Comparison of ENCODE assay signal across 8 cellular contexts in the genomic region with DNA sequence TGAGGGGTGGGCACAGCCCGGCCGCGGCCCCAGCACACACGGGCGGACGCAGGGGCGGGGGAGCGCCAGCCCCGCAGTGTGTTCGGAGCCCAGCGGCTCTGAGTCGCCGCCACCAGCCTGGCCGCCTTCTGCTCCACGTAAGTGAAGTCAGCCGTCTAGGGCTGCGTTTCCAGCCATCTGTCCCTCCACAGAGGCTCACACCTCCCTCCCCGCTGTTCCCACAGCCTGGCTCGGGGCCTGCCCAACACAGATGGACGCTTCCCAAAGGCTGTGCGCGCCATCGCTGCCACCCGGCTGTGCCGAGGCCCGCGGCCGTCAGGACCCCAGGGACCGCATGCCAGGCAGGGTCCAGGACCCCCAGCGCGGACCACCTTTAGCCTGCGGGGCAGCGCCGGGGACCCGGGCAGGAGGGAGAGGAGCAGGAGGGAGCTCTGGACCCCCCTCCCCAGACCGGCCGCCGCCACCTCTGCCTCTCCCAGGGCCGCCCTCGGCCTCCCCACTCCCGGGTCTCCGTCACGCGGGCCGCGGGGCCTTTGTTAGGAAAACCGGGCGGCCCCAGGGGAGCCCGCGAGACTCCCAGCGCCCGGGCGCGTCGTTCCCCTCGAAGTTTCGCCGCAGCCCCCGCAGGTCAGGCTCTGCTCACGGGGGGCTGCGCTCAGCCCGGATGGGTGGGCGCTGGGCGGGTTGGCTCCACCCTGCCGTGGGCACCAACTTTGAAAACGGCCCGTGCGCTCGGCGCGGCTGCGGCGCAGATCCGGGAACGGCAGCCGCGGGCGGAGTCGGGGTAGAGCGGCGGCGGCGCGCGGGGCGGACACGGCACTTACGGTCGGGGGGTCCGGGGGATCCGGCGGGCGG. TPM values are rescaled to one million over a fixed set of nuclear protein-coding genes. Genes with fewer than 3 reads are reported as not detected.
DNase-seq lines count a peak whose midpoint lies in the region; ATAC-seq and TF ChIP-seq lines count a peak whose summit lies in the region.

No MANE protein-coding gene starts in this region.

- H3K27me3 ChIP-seq in naive thymus-derived CD4-positive, alpha-beta T cell (ENCODE audit: control insufficient read depth in 2 of 2, insufficient read depth in 2 of 2, low read length in 2 of 2), result peaks cover 0 to 22% of the 10 kb centered on the region in 2 donors

- no peaks in the 10 kb centered on the region for H3K36me3 ChIP-seq in naive thymus-derived CD4-positive, alpha-beta T cell (ENCODE audit: control insufficient read depth in 2 of 3, insufficient read depth in 3 of 3, low read length in 3 of 3)

- ATAC-seq in HG02678 (IDR thresholded peaks at IDR 0.05; ENCODE audit: unreplicated experiment) (peak; percentile 9), omental fat pad (ENCODE audit: low FRiP score) (no peak)
- peak; percentile 17 for ATAC-seq in naive thymus-derived CD4-positive, alpha-beta T cell

- no peak for TF ChIP-seq CTCF in CD14-positive monocyte (IDR thresholded peaks at IDR 0.05)
- no peak for TF ChIP-seq CTCF in omental fat pad (IDR thresholded peaks at IDR 0.05)

- H3K4me1 ChIP-seq in naive thymus-derived CD4-positive, alpha-beta T cell (ENCODE audit: control insufficient read depth in 2 of 2, insufficient read depth in 2 of 2, low read length in 2 of 2), result peaks cover 3 to 6% of the 10 kb centered on the region in 2 donors

- H3K27ac ChIP-seq in naive thymus-derived CD4-positive, alpha-beta T cell (ENCODE audit: low read depth, low read length), result no peak overlapping the region

- peaks cover 1 to 23% (median 10%) of the 10 kb centered on the region in 3 donors for H3K27me3 Mint-ChIP-seq in CD14-positive monocyte (ENCODE audit: low read depth in 3 of 3)
- peaks cover 39% of the 10 kb centered on the region for H3K27me3 Mint-ChIP-seq in dendritic cell treated with granulocyte-macrophage colony-stimulating factor and Interleukin-4, amounts not matched to agents 40 ng/mL and 50 ng/mL, for 4 days
- peaks cover 24 to 51% (median 32%) of the 10 kb centered on the region in 5 donors for H3K27me3 Mint-ChIP-seq in naive thymus-derived CD4-positive, alpha-beta T cell
- H3K27me3 Mint-ChIP-seq in activated CD4-positive, alpha-beta T cell treated with anti-CD3 and anti-CD28 coated beads, Interleukin-2, amount 10 ng/mL, durations not matched to agents 24 days and 14 days, result peaks cover 45% of the 10 kb centered on the region

- peaks cover 0 to 1% (median 0%) of the 10 kb centered on the region in 7 donors for H3K9me3 Mint-ChIP-seq in CD14-positive monocyte
- H3K9me3 Mint-ChIP-seq in dendritic cell treated with granulocyte-macrophage colony-stimulating factor and Interleukin-4, amounts not matched to agents 40 ng/mL and 50 ng/mL, for 4 days, result no peaks in the 10 kb centered on the region
- H3K9me3 Mint-ChIP-seq in naive thymus-derived CD4-positive, alpha-beta T cell, result no peaks in the 10 kb centered on the region
- H3K9me3 Mint-ChIP-seq in activated CD4-positive, alpha-beta T cell treated with anti-CD3 and anti-CD28 coated beads, Interleukin-2, amount 10 ng/mL, durations not matched to agents 24 days and 14 days, result no peaks in the 10 kb centered on the region

- POLR2A ChIA-PET in naive thymus-derived CD4-positive, alpha-beta T cell (lab: Charles Lee), result interaction anchor here (1.0 kb wide), 1 partner anchor 227 kb away, joined by 4 read pairs; no protein-coding TSS in a partner anchor

- H3K4me1 Mint-ChIP-seq in CD14-positive monocyte, result peaks cover 63% of the 10 kb centered on the region
- peaks cover 65% of the 10 kb centered on the region for H3K4me1 Mint-ChIP-seq in dendritic cell treated with granulocyte-macrophage colony-stimulating factor and Interleukin-4, amounts not matched to agents 40 ng/mL and 50 ng/mL, for 4 days (ENCODE audit: low read depth)
- H3K4me1 Mint-ChIP-seq in naive thymus-derived CD4-positive, alpha-beta T cell, result peaks cover 0 to 30% (median 10%) of the 10 kb centered on the region in 7 donors
- H3K4me1 Mint-ChIP-seq in activated CD4-positive, alpha-beta T cell treated with anti-CD3 and anti-CD28 coated beads, Interleukin-2, amount 10 ng/mL, durations not matched to agents 24 days and 14 days, result no peaks in the 10 kb centered on the region

- CTCF ChIA-PET in naive thymus-derived CD4-positive, alpha-beta T cell (lab: Charles Lee), result no interaction called here

- peak overlapping the region; percentile 96 to 97 for H3K4me3 Mint-ChIP-seq in CD14-positive monocyte
- H3K4me3 Mint-ChIP-seq in dendritic cell treated with granulocyte-macrophage colony-stimulating factor and Interleukin-4, amounts not matched to agents 40 ng/mL and 50 ng/mL, for 4 days, result peak overlapping the region; percentile 75
- H3K4me3 Mint-ChIP-seq in naive thymus-derived CD4-positive, alpha-beta T cell, result peak overlapping the region in 6 of 10 donors; percentile 12 to 76 (median 46)
- H3K4me3 Mint-ChIP-seq in activated CD4-positive, alpha-beta T cell treated with anti-CD3 and anti-CD28 coated beads, Interleukin-2, amount 10 ng/mL, durations not matched to agents 24 days and 14 days, result no peak overlapping the region

- H3K27ac Mint-ChIP-seq in CD14-positive monocyte, result peak overlapping the region in 2 of 7 donors; percentile 54 to 73
- H3K27ac Mint-ChIP-seq in dendritic cell treated with granulocyte-macrophage colony-stimulating factor and Interleukin-4, amounts not matched to agents 40 ng/mL and 50 ng/mL, for 4 days, result peak overlapping the region; percentile 69
- H3K27ac Mint-ChIP-seq in naive thymus-derived CD4-positive, alpha-beta T cell, result no peak overlapping the region
- no peak overlapping the region for H3K27ac Mint-ChIP-seq in activated CD4-positive, alpha-beta T cell treated with anti-CD3 and anti-CD28 coated beads, Interleukin-2, amount 10 ng/mL, durations not matched to agents 24 days and 14 days

- no peaks in the 10 kb centered on the region for H3K9me3 ChIP-seq in naive thymus-derived CD4-positive, alpha-beta T cell (ENCODE audit: control insufficient read depth in 2 of 3, low read length in 3 of 3)

- H3K4me3 ChIP-seq in naive thymus-derived CD4-positive, alpha-beta T cell (ENCODE audit: low read length), result no peak overlapping the region

- DNase-seq in CD14-positive monocyte (ENCODE audit: low spot score) (no peak), omental fat pad (ENCODE audit: low spot score) (no peak), cortex of kidney (lab: John Stamatoyannopoulos, UW) (no peak)
- DNase-seq in naive thymus-derived CD4-positive, alpha-beta T cell, result peak in 2 of 9 donors; percentile 19
- no peak for DNase-seq in activated CD4-positive, CD25-positive, alpha-beta regulatory T cell (lab: John Stamatoyannopoulos, UW)
- DNase-seq in activated CD4-positive, alpha-beta T cell treated with anti-CD3 and anti-CD28 coated beads, Interleukin-2, amount 10 ng/mL, durations not matched to agents 24 days and 14 days, result no peak

- H3K36me3 Mint-ChIP-seq in CD14-positive monocyte, result peaks cover 21 to 26% of the 10 kb centered on the region in 2 donors
- H3K36me3 Mint-ChIP-seq in dendritic cell treated with granulocyte-macrophage colony-stimulating factor and Interleukin-4, amounts not matched to agents 40 ng/mL and 50 ng/mL, for 4 days (ENCODE audit: low read depth), result peaks cover 10% of the 10 kb centered on the region
- H3K36me3 Mint-ChIP-seq in naive thymus-derived CD4-positive, alpha-beta T cell, result no peaks in the 10 kb centered on the region
- no peaks in the 10 kb centered on the region for H3K36me3 Mint-ChIP-seq in activated CD4-positive, alpha-beta T cell treated with anti-CD3 and anti-CD28 coated beads, Interleukin-2, amount 10 ng/mL, durations not matched to agents 24 days and 14 days (ENCODE audit: low read depth)

- intact Hi-C loops in CD14-positive monocyte (cut with micrococcal nuclease), result loop anchor here (2.0 to 10.0 kb wide), 4 partner anchors 94 to 277 kb away; partner anchors contain the start of genes ACSF3 (in 1 of the 2), CDH15 (in 1 of the 2) and ZNF778 (in 1 of the 2)
- intact Hi-C loops in dendritic cell treated with granulocyte-macrophage colony-stimulating factor and Interleukin-4, amounts not matched to agents 40 ng/mL and 50 ng/mL, for 4 days (cut with micrococcal nuclease), result loop anchor here (5.0 to 10.0 kb wide), 2 partner anchors 174 to 227 kb away; no protein-coding TSS in a partner anchor
- intact Hi-C loops in naive thymus-derived CD4-positive, alpha-beta T cell (cut with micrococcal nuclease), result loop anchor here in 1 of 2 donors (5.0 kb wide), 1 partner anchor 83 kb away; the partner anchor contains the start of genes GALNS and TRAPPC2L
- intact Hi-C loops in activated CD4-positive, alpha-beta T cell treated with anti-CD3 and anti-CD28 coated beads, Interleukin-2, amount 10 ng/mL, durations not matched to agents 24 days and 14 days (cut with micrococcal nuclease), result loop anchor here (10.0 kb wide), 1 partner anchor 154 kb away; the partner anchor contains the start of gene ACSF3

RNA-seq across cellular contexts. Expression of gene CBFA2T3, which starts 36.6 kb away (rescaled TPM):
- 1 to 10 TPM; 5.3 to 6.2 TPM for polyA plus RNA-seq in CD14-positive monocyte
- 10 to 100 TPM in 1 of 5 experiments, 1 to 10 TPM in 1, under 1 TPM in 2, not detected in 1; 0.14 to 25.2 (median 3.2) TPM for total RNA-seq in naive thymus-derived CD4-positive, alpha-beta T cell
- under 1 TPM; 0.17 to 0.26 TPM for polyA plus RNA-seq in naive thymus-derived CD4-positive, alpha-beta T cell
- total RNA-seq in omental fat pad, result 10 to 100 TPM in 1 of 4 donors, 1 to 10 TPM in 2, under 1 TPM in 1; 0.84 to 12.6 (median 1.4) TPM
- not detected in 2 replicates for total RNA-seq in activated CD4-positive, alpha-beta T cell treated with anti-CD3 and anti-CD28 coated beads, Interleukin-2, amount 10 ng/mL, durations not matched to agents 24 days and 14 days
